ENCODE assay signal across 22 cellular contexts in the genomic region with DNA sequence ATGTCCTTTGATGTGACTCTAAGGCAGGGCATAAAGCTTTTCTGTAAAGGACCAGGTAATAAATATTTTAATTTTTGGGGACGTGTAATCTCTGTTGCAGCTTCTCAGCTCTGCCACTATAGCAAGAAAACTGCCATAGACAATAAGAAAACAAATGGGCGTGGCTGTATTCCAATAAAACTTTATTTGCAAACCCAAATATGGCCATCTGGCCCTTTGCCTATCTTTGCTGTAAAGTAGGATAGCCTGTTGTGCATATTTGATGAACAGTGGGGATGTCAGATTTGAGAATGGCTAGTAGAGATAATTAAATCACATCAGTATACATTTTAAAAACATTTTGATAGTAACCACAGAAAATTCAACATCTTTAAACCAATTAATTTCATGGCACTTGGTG.
"Had no signal": no experiment of that assay in that cellular context is flagged by ENCODE, and none has a peak within 500 bp of the region (broad histone marks: within the 10 kb centered on the region; RNA-seq: fewer than 3 reads in every experiment).

No MANE protein-coding gene starts in this region.

- FAIRE-seq: urothelium cell line had no signal

- DNase-seq: islet precursor cell; left ventricle myocardium inferior; midbrain; naive thymus-derived CD4-positive, alpha-beta T cell; ovary; right lobe of liver; stimulated activated CD4-positive, alpha-beta T cell treated with anti-CD3 and anti-CD28 coated beads, Interleukin-12 subunit alpha, Interleukin-12 subunit beta, amount 100 ng/mL, for 4 hours; stimulated activated CD4-positive, alpha-beta T cell treated with anti-CD3 and anti-CD28 coated beads, Interleukin-15, amount 100 ng/mL, for 24 hours; stimulated activated CD4-positive, alpha-beta T cell treated with anti-CD3 and anti-CD28 coated beads, Interleukin-2, amount 100 ng/mL, for 24 hours; stimulated activated CD4-positive, alpha-beta T cell treated with anti-CD3 and anti-CD28 coated beads, Interleukin-4, amount 100 ng/mL, for 1 hour; stimulated activated naive B cell treated with anti-CD40 and anti-IgM and Interleukin-4, amounts not matched to agents 10 μg/mL and 1 μg/mL and 100 μg/mL, for 72 hours; stimulated activated naive CD8-positive, alpha-beta T cell treated with anti-CD3 and anti-CD28 coated beads, Interleukin-15, Interleukin-2, amounts not matched to agents 100 U/mL and 50 U/mL, for 24 hours; stomach; testis; thyroid gland; trophoblast cell; upper lobe of right lung had no signal

- H3K9me3 ChIP-seq: left ventricle myocardium inferior, mucosa of descending colon, ovary, right atrium auricular region, right lobe of liver, stomach, testis, thyroid gland, upper lobe of right lung had no signal

- H3K27ac ChIP-seq: left ventricle myocardium inferior, ovary, right atrium auricular region, right lobe of liver, skin epidermis, testis, thyroid gland, upper lobe of right lung had no signal

- H3K4me1 ChIP-seq: right atrium auricular region, testis, thyroid gland, upper lobe of right lung had no signal

- H3K36me3 ChIP-seq: left ventricle myocardium inferior, ovary, right atrium auricular region, right lobe of liver, stomach, thyroid gland, upper lobe of right lung had no signal

- H3K4me3 ChIP-seq: left ventricle myocardium inferior, mucosa of descending colon, ovary, right atrium auricular region, right lobe of liver, skin epidermis, stomach, testis, thyroid gland, upper lobe of right lung had no signal

- ATAC-seq: naive thymus-derived CD4-positive, alpha-beta T cell; natural killer cell treated with Interleukin-12 subunit alpha and Interleukin-12 subunit beta and Interleukin-15 and Interleukin-18, amount 100 ng/mL, for 72 hours; stimulated activated naive B cell treated with anti-CD40 and anti-IgM and Interleukin-4, amounts not matched to agents 10 μg/mL and 1 μg/mL and 100 μg/mL, for 72 hours; stimulated activated naive CD8-positive, alpha-beta T cell treated with anti-CD3 and anti-CD28 coated beads, Interleukin-15, Interleukin-2, amounts not matched to agents 100 U/mL and 50 U/mL, for 24 hours; upper lobe of right lung had no signal

- H3K27me3 ChIP-seq: ovary, right atrium auricular region, right lobe of liver, stomach, testis, thyroid gland, upper lobe of right lung had no signal
